21 cellular contexts compared by ENCODE assay signal in genomic region chr2:238965371-238966273, GRCh38.
"Had no signal": no experiment of that assay in that cellular context is flagged by ENCODE, and none has a peak within 500 bp of the region (broad histone marks: within the 10 kb centered on the region; RNA-seq: fewer than 3 reads in every experiment).

No MANE protein-coding gene starts in this region.

- H3K4me3 Mint-ChIP-seq: activated B cell treated with CpG ODN at 0.5 μM for 24 hours; activated CD4-positive, alpha-beta T cell treated with anti-CD3 and anti-CD28 coated beads, Interleukin-2, amount 10 ng/mL, durations not matched to agents 24 days and 14 days; activated CD8-positive, alpha-beta memory T cell treated with anti-CD3 and anti-CD28 coated beads, Interleukin-2, amount 10 ng/mL, durations not matched to agents 7 days and 5 days; activated naive CD4-positive, alpha-beta T cell treated with anti-CD3 and anti-CD28 coated beads for 36 hours; activated naive CD8-positive, alpha-beta T cell; activated T-helper 17 cell treated with anti-CD3 and anti-CD28 coated beads, Interleukin-2, amount 50 U/mL, for 72 hours; T-helper 17 cell had no signal

- H3K27ac Mint-ChIP-seq: activated B cell treated with CpG ODN at 0.5 μM for 24 hours; activated CD4-positive, alpha-beta T cell treated with anti-CD3 and anti-CD28 coated beads, Interleukin-2, amount 10 ng/mL, durations not matched to agents 24 days and 14 days; activated CD8-positive, alpha-beta memory T cell treated with anti-CD3 and anti-CD28 coated beads, Interleukin-2, amount 10 ng/mL, durations not matched to agents 7 days and 5 days; activated naive CD4-positive, alpha-beta T cell treated with anti-CD3 and anti-CD28 coated beads for 36 hours; activated naive CD8-positive, alpha-beta T cell; activated T-helper 17 cell treated with anti-CD3 and anti-CD28 coated beads, Interleukin-2, amount 50 U/mL, for 72 hours; T-helper 17 cell had no signal

- DNase-seq: activated B cell treated with CpG ODN at 0.5 μM for 24 hours; activated CD4-positive, alpha-beta T cell treated with anti-CD3 and anti-CD28 coated beads for 1 hour; activated CD4-positive, alpha-beta T cell treated with anti-CD3 and anti-CD28 coated beads, Interleukin-2, amount 10 ng/mL, durations not matched to agents 24 days and 14 days; activated CD4-positive, alpha-beta T cell treated with anti-CD3 and anti-CD28 coated beads, Interleukin-2, amount 50 U/mL, for 48 hours; activated CD8-positive, alpha-beta memory T cell treated with anti-CD3 and anti-CD28 coated beads, Interleukin-2, amount 10 ng/mL, durations not matched to agents 7 days and 5 days; activated gamma-delta T cell; activated naive CD4-positive, alpha-beta T cell treated with anti-CD3 and anti-CD28 coated beads for 36 hours; activated T-cell treated with anti-CD3 and anti-CD28 coated beads, Interleukin-2, amount 50 U/mL, for 48 hours; amygdala; Kasumi-1; KBM-7; NCI-H146; NCI-H187 treated with DMSO at 0.1 percent for 48 hours; NCI-H2081 treated with DMSO at 0.1 percent for 48 hours; NCI-H446; PC-3; SHP77 treated with DMSO at 0.1 percent for 48 hours; T-helper 17 cell; T-helper 9 cell had no signal

- H3K36me3 Mint-ChIP-seq: activated CD8-positive, alpha-beta memory T cell treated with anti-CD3 and anti-CD28 coated beads, Interleukin-2, amount 10 ng/mL, durations not matched to agents 7 days and 5 days; activated naive CD8-positive, alpha-beta T cell had no signal

- H3K9me3 Mint-ChIP-seq: activated B cell treated with CpG ODN at 0.5 μM for 24 hours; activated CD4-positive, alpha-beta T cell treated with anti-CD3 and anti-CD28 coated beads, Interleukin-2, amount 10 ng/mL, durations not matched to agents 24 days and 14 days; activated naive CD4-positive, alpha-beta T cell treated with anti-CD3 and anti-CD28 coated beads for 36 hours; activated T-helper 17 cell treated with anti-CD3 and anti-CD28 coated beads, Interleukin-2, amount 50 U/mL, for 72 hours had no signal

- H3K27me3 Mint-ChIP-seq: activated CD8-positive, alpha-beta memory T cell treated with anti-CD3 and anti-CD28 coated beads, Interleukin-2, amount 10 ng/mL, durations not matched to agents 7 days and 5 days had no signal

- ATAC-seq: activated CD8-positive, alpha-beta memory T cell treated with anti-CD3 and anti-CD28 coated beads, Interleukin-2, amount 10 ng/mL, durations not matched to agents 7 days and 5 days; activated T-helper 17 cell treated with anti-CD3 and anti-CD28 coated beads, Interleukin-2, amount 50 U/mL, for 72 hours; PC-3; T-helper 17 cell had no signal

- H3K4me1 Mint-ChIP-seq: activated B cell treated with CpG ODN at 0.5 μM for 24 hours; activated CD4-positive, alpha-beta T cell treated with anti-CD3 and anti-CD28 coated beads, Interleukin-2, amount 10 ng/mL, durations not matched to agents 24 days and 14 days; activated CD8-positive, alpha-beta memory T cell treated with anti-CD3 and anti-CD28 coated beads, Interleukin-2, amount 10 ng/mL, durations not matched to agents 7 days and 5 days; activated T-helper 17 cell treated with anti-CD3 and anti-CD28 coated beads, Interleukin-2, amount 50 U/mL, for 72 hours had no signal
